Comparison of ENCODE assay signal across 8 cellular contexts in the genomic region with DNA sequence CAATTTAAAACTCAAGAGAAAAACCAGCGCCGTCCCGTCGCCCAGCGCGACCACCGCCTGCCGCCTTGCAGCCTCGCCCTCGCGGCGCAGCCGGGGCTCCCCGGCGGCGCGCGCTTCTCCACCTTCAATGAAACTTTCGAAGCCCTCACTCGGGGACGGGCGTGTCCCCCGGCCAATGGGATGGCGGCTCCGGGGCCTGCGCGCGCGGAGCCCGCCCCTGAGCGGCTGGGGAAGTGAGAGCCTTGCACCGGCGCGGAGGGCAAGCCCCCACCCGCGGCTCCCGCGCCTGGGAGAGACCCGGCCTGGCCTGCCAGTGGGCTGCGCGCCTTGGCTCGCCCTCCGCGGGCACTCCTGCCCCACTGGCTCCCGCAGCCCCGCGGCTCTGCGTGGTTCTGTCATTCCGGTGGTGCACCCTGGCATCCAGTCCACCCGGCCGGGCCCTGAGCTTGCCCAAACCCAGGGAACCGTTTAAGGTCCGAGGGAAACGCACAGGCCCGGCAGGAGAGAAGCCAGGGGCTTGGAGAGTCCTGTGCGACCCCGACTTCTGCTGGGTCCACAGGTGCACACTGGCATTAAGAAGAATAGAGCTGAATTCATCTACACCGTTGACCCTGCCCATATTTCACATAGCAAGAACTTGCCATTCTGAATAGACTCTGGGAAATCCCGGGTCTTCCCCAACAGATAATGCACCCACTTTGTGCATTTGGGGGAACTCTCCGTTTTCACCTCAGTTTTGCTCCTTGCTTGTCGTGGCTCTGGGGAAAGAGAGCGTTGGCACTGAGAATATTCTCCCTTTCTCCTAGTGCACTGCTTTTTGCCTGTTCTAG. TPM values are rescaled to one million over a fixed set of nuclear protein-coding genes. Genes with fewer than 3 reads are reported as not detected.
DNase-seq lines count a peak whose midpoint lies in the region; ATAC-seq and TF ChIP-seq lines count a peak whose summit lies in the region.

A gene (minus strand): TSS at position 129 of the 830 bp plus-strand sequence. CDS start 981 bp downstream, outside the sequence.

- H3K4me1 Mint-ChIP-seq in neural crest cell, result peaks cover 24% of the 10 kb centered on the region
- peaks cover 3% of the 10 kb centered on the region for H3K4me1 Mint-ChIP-seq in activated CD4-positive, alpha-beta memory T cell treated with anti-CD3 and anti-CD28 coated beads for 36 hours (ENCODE audit: low read depth)

- no peaks in the 10 kb centered on the region for H4K20me1 ChIP-seq in PC-9 (ENCODE audit: insufficient read depth)

- H3K9me2 ChIP-seq in PC-9 (ENCODE audit: insufficient read depth), result no peaks in the 10 kb centered on the region

- H3K4me3 ChIP-seq in GM12864 (ENCODE audit: low read depth, low read length), result peak within 1 kb of the TSS; percentile 62
- H3K4me3 ChIP-seq in PC-9, result no peak within 1 kb of the TSS

- no peaks in the 10 kb centered on the region for H3K79me2 ChIP-seq in PC-9 (ENCODE audit: low read depth)

- CTCF ChIA-PET in activated CD4-positive, alpha-beta memory T cell treated with anti-CD3 and anti-CD28 coated beads for 36 hours (lab: Charles Lee), result no interaction called here
- CTCF ChIA-PET in PC-9 (lab: Charles Lee), result no interaction called here

- H3K36me3 Mint-ChIP-seq in neural crest cell (ENCODE audit: low read depth), result no peaks in the 10 kb centered on the region
- H3K36me3 Mint-ChIP-seq in activated CD4-positive, alpha-beta memory T cell treated with anti-CD3 and anti-CD28 coated beads for 36 hours, result no peaks in the 10 kb centered on the region

- DNase-seq in GM12864 (ENCODE audit: low read depth) (peak; percentile 49), NOMO-1 (lab: John Stamatoyannopoulos, UW; ENCODE audit: unreplicated experiment in 2 of 2) (peak; percentile 66 to 79), fibroblast of peridontal ligament (ENCODE audit: extremely low read depth) (peak; percentile 48), neural crest cell (ENCODE audit: low read depth, low spot score) (peak; percentile 79), SHP77 treated with DMSO at 0.1 percent for 48 hours (lab: John Stamatoyannopoulos, UW) (no peak), PC-9 (no peak)
- DNase-seq in activated CD4-positive, alpha-beta memory T cell treated with anti-CD3 and anti-CD28 coated beads for 36 hours, result no peak

- H3K27me3 ChIP-seq in PC-9 (ENCODE audit: insufficient read depth, low read depth), result peaks cover 64% of the 10 kb centered on the region

- TF ChIP-seq CTCF in GM12864 (IDR thresholded peaks at IDR 0.05; ENCODE audit: low read depth, low read length, missing control alignments) (no peak), neural crest cell (conservative IDR thresholded peaks at IDR 0.05) (no peak), PC-9 (conservative IDR thresholded peaks at IDR 0.05) (no peak)

- H3K4me1 ChIP-seq in PC-9 (replicated peaks; ENCODE audit: insufficient read depth), result no peaks in the 10 kb centered on the region

- H3K9me3 Mint-ChIP-seq in neural crest cell, result no peaks in the 10 kb centered on the region
- no peaks in the 10 kb centered on the region for H3K9me3 Mint-ChIP-seq in activated CD4-positive, alpha-beta memory T cell treated with anti-CD3 and anti-CD28 coated beads for 36 hours

- no peaks in the 10 kb centered on the region for H3F3A ChIP-seq in PC-9 (ENCODE audit: insufficient read depth, low read depth)

- peak; percentile 82 for ATAC-seq in GM21825 (IDR thresholded peaks at IDR 0.05; ENCODE audit: unreplicated experiment)

- no peak within 1 kb of the TSS for H3K27ac Mint-ChIP-seq in neural crest cell (ENCODE audit: unreplicated experiment)
- H3K27ac Mint-ChIP-seq in activated CD4-positive, alpha-beta memory T cell treated with anti-CD3 and anti-CD28 coated beads for 36 hours, result no peak within 1 kb of the TSS

- H3K4me2 ChIP-seq in PC-9, result no peak within 1 kb of the TSS

- peaks cover 45% of the 10 kb centered on the region for H3K27me3 Mint-ChIP-seq in neural crest cell (ENCODE audit: low read depth)
- H3K27me3 Mint-ChIP-seq in activated CD4-positive, alpha-beta memory T cell treated with anti-CD3 and anti-CD28 coated beads for 36 hours, result peaks cover 32% of the 10 kb centered on the region

- H3K4me3 Mint-ChIP-seq in neural crest cell, result peak within 1 kb of the TSS; percentile 85
- H3K4me3 Mint-ChIP-seq in activated CD4-positive, alpha-beta memory T cell treated with anti-CD3 and anti-CD28 coated beads for 36 hours, result no peak within 1 kb of the TSS

- H3K27ac ChIP-seq in PC-9, result no peak within 1 kb of the TSS

- no TSS peak for BruUV-seq in PC-9 (replicated peaks; lab: Mats Ljungman, UMichigan)

- intact Hi-C loops in activated CD4-positive, alpha-beta memory T cell treated with anti-CD3 and anti-CD28 coated beads for 36 hours (cut with micrococcal nuclease), result loop anchor here (5.0 kb wide), 1 partner anchor 297 kb away; no protein-coding TSS in a partner anchor
- intact Hi-C loops in PC-9 (cut with micrococcal nuclease; ENCODE audit: unreplicated experiment), result no loop called here

- no peak within 1 kb of the TSS for H2AFZ ChIP-seq in PC-9

- no peaks in the 10 kb centered on the region for H3K9me3 ChIP-seq in PC-9 (ENCODE audit: insufficient read depth, low read depth)

- no peaks in the 10 kb centered on the region for H3K36me3 ChIP-seq in PC-9 (ENCODE audit: low read depth)

- POLR2A ChIA-PET in activated CD4-positive, alpha-beta memory T cell treated with anti-CD3 and anti-CD28 coated beads for 36 hours (lab: Charles Lee), result no interaction called here
- POLR2A ChIA-PET in PC-9 (lab: Charles Lee; ENCODE audit: unreplicated experiment), result no interaction called here

RNA-seq across cellular contexts. Expression of the gene that starts here (rescaled TPM):
- 15.5 and 17.0 TPM in 2 replicates for total RNA-seq in neural crest cell
- total RNA-seq in activated CD4-positive, alpha-beta memory T cell treated with anti-CD3 and anti-CD28 coated beads for 36 hours, result not detected
- total RNA-seq in PC-9 (2021), result not detected in 2 replicates

Comparison
In these comparisons a context has a peak if more than half of its experiments do, and no peak if none do; other contexts are left out.
1. RNA of the gene that starts here (total RNA-seq): 15.5 to 17.0 TPM in neural crest cell; not detected in activated CD4-positive, alpha-beta memory T cell treated with anti-CD3 and anti-CD28 coated beads for 36 hours and not detected in PC-9; every median in the first group is over 10 times any median in the second.
2. DNase-seq: peak in GM12864 (single experiment), NOMO-1 (2 of 2), fibroblast of peridontal ligament (single experiment) and neural crest cell (single experiment); none in SHP77 treated with DMSO at 0.1 percent for 48 hours (single experiment), activated CD4-positive, alpha-beta memory T cell treated with anti-CD3 and anti-CD28 coated beads for 36 hours (single experiment) and PC-9 (0 of 2).